ENCODE assay signal across 17 cellular contexts in the genomic region with DNA sequence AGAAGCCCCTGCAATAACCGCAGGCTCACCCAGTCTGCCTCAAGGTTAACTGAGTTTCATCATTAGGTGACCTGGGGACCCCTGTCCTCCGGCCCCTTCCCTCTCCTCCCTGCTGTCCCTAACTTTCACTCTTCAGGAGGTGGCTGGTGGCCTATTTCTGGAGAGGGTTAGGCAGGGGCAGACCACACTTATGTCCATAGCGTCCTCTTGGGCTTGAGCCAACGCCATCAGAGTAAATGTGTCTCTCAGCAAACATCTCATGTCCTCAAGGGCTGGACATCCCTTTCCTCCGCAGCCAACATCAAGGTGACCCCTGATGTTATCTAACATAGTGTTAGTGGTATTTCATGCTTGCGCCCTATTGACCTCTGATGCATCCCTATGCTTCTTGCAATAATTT.
DNase-seq lines count a peak whose midpoint lies in the region; ATAC-seq and TF ChIP-seq lines count a peak whose summit lies in the region.
"Had no signal": no experiment of that assay in that cellular context is flagged by ENCODE, and none has a peak within 500 bp of the region (broad histone marks: within the 10 kb centered on the region; RNA-seq: fewer than 3 reads in every experiment).

No MANE protein-coding gene starts in this region.

- H3K9me2 ChIP-seq in SU-DHL-6 (replicated peaks; ENCODE audit: insufficient read depth, low read length), result no peaks in the 10 kb centered on the region
- H3K9me2 ChIP-seq: SK-N-SH had no signal

- no peak overlapping the region for H3K27ac ChIP-seq in SU-DHL-6 (ENCODE audit: low read depth, low read length)

- H3K79me2 ChIP-seq in SU-DHL-6 (ENCODE audit: insufficient read depth, low read length), result no peaks in the 10 kb centered on the region

- no peak for TF ChIP-seq CTCF in SU-DHL-6 (IDR thresholded peaks at IDR 0.05; ENCODE audit: insufficient read depth, low read length, poor library complexity, severe bottlenecking)

- 0 out of 2 replicates have a peak overlapping the region, but pooled peaks have one; percentile 41 for H3K9ac ChIP-seq in SU-DHL-6 (ENCODE audit: low read length)
- H3K9ac ChIP-seq: SK-N-SH had no signal

- H3K4me3 ChIP-seq in SU-DHL-6 (ENCODE audit: insufficient read depth, low read length, poor library complexity, severe bottlenecking), result no peak overlapping the region

- H3F3A ChIP-seq in SU-DHL-6 (ENCODE audit: insufficient read depth), result peaks cover 9% of the 10 kb centered on the region; the same call in 1 of the 2 replicates

- no peaks in the 10 kb centered on the region for H3K9me3 ChIP-seq in SU-DHL-6 (ENCODE audit: insufficient read depth, low read length)
- H3K9me3 ChIP-seq: SK-N-SH had no signal

- H3K36me3 ChIP-seq in SU-DHL-6 (ENCODE audit: low read length), result no peaks in the 10 kb centered on the region

- DNase-seq in Right ventricle myocardium superior (no peak), cardiac septum (ENCODE audit: low spot score) (no peak), left ventricle myocardium superior (peak; percentile 33), islet precursor cell (no peak)
- DNase-seq: 8988T; CD4-positive, alpha-beta memory T cell; GOT3; NCI-H1417; NCI-H187 treated with DMSO at 0.1 percent for 48 hours; NCI-H226; NCI-H524; SHP77 treated with DMSO at 0.1 percent for 48 hours; SK-N-SH had no signal

- ATAC-seq in Right ventricle myocardium superior (ENCODE audit: poor library complexity), result peak; percentile 31
- ATAC-seq in left ventricle myocardium superior, result peak; percentile 59
- no peak for ATAC-seq in stimulated activated memory B cell treated with anti-CD40 and anti-IgM and Interleukin-4, amounts not matched to agents 10 μg/mL and 1 μg/mL and 100 μg/mL, for 72 hours
- no peak for ATAC-seq in GM18907 (IDR thresholded peaks at IDR 0.05; ENCODE audit: unreplicated experiment)
- ATAC-seq in GM18520 (IDR thresholded peaks at IDR 0.05; ENCODE audit: unreplicated experiment), result no peak

- no peak overlapping the region for H2AFZ ChIP-seq in SU-DHL-6 (ENCODE audit: low read depth, low read length, severe bottlenecking)

- no peaks in the 10 kb centered on the region for H3K27me3 Mint-ChIP-seq in stimulated activated memory B cell treated with anti-CD40 and anti-IgM and Interleukin-4, amounts not matched to agents 10 μg/mL and 1 μg/mL and 100 μg/mL, for 72 hours

- no peaks in the 10 kb centered on the region for H3K9me3 Mint-ChIP-seq in stimulated activated memory B cell treated with anti-CD40 and anti-IgM and Interleukin-4, amounts not matched to agents 10 μg/mL and 1 μg/mL and 100 μg/mL, for 72 hours
- H3K9me3 Mint-ChIP-seq: CD4-positive, alpha-beta memory T cell had no signal

- peak overlapping the region; percentile 48 for H3K4me2 ChIP-seq in SU-DHL-6 (ENCODE audit: low read depth, low read length, poor library complexity, severe bottlenecking)
- H3K4me2 ChIP-seq: SK-N-SH had no signal

- H3K27ac Mint-ChIP-seq in stimulated activated memory B cell treated with anti-CD40 and anti-IgM and Interleukin-4, amounts not matched to agents 10 μg/mL and 1 μg/mL and 100 μg/mL, for 72 hours, result peak overlapping the region; percentile 97
- H3K27ac Mint-ChIP-seq: CD4-positive, alpha-beta memory T cell had no signal

- intact Hi-C loops in Right ventricle myocardium superior (cut with DNase I) (loop anchor here (10.0 kb wide), 1 partner anchor 96 kb away; no protein-coding TSS in a partner anchor), cardiac septum (cut with DNase I) (loop anchor here (5.0 kb wide), 1 partner anchor 114 kb away; the partner anchor contains the start of gene BCL11A), left ventricle myocardium superior (cut with micrococcal nuclease) (no loop called here)

- no peaks in the 10 kb centered on the region for H4K20me1 ChIP-seq in SU-DHL-6 (ENCODE audit: low read depth, low read length)

- peaks cover 80% of the 10 kb centered on the region for H3K4me1 Mint-ChIP-seq in stimulated activated memory B cell treated with anti-CD40 and anti-IgM and Interleukin-4, amounts not matched to agents 10 μg/mL and 1 μg/mL and 100 μg/mL, for 72 hours
- H3K4me1 Mint-ChIP-seq: CD4-positive, alpha-beta memory T cell had no signal

- H3K36me3 Mint-ChIP-seq in stimulated activated memory B cell treated with anti-CD40 and anti-IgM and Interleukin-4, amounts not matched to agents 10 μg/mL and 1 μg/mL and 100 μg/mL, for 72 hours, result no peaks in the 10 kb centered on the region
- H3K36me3 Mint-ChIP-seq: CD4-positive, alpha-beta memory T cell had no signal

- H3K4me3 Mint-ChIP-seq in stimulated activated memory B cell treated with anti-CD40 and anti-IgM and Interleukin-4, amounts not matched to agents 10 μg/mL and 1 μg/mL and 100 μg/mL, for 72 hours, result peak overlapping the region; percentile 73
- H3K4me3 Mint-ChIP-seq: CD4-positive, alpha-beta memory T cell had no signal

- no peaks in the 10 kb centered on the region for H3K27me3 ChIP-seq in SU-DHL-6 (ENCODE audit: low read length)

Comparison
In these comparisons a context has a peak if more than half of its experiments do, and no peak if none do; other contexts are left out.
1. ATAC-seq: peak in Right ventricle myocardium superior (single experiment) and left ventricle myocardium superior (single experiment); none in stimulated activated memory B cell treated with anti-CD40 and anti-IgM and Interleukin-4, amounts not matched to agents 10 μg/mL and 1 μg/mL and 100 μg/mL, for 72 hours (single experiment), GM18907 (single experiment) and GM18520 (single experiment).